Comparison of ENCODE assay signal across 9 cellular contexts in the genomic region with DNA sequence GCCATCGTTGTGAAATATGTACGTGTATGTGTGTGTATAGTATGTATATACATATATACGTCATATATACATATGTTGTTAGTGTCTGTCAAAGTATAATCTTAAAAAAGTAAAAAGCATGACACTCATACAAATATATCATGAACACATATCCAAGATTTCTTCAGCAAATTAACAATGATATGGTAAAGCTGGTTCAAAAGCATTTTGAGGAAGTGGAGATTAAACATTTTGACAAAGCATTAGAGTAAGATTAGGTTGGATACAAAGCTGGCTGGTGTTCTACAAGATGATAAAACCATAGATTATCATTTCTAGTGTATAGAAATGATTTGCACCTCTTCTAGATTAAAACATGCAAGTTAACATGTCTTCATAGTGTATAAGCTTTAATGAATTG. TPM values are rescaled to one million over a fixed set of nuclear protein-coding genes. Genes with fewer than 3 reads are reported as not detected.
A peak's percentile ranks its signal among the peaks of the same experiment; 100 is the strongest.
DNase-seq lines count a peak whose midpoint lies in the region; ATAC-seq and TF ChIP-seq lines count a peak whose summit lies in the region.
"Had no signal": no experiment of that assay in that cellular context is flagged by ENCODE, and none has a peak within 500 bp of the region (broad histone marks: within the 10 kb centered on the region; RNA-seq: fewer than 3 reads in every experiment).

No MANE protein-coding gene starts in this region.

- no peak for ATAC-seq in thoracic aorta (ENCODE audit: insufficient number of reproducible peaks, low FRiP score, low read depth)
- ATAC-seq in GM18520 (IDR thresholded peaks at IDR 0.05; ENCODE audit: unreplicated experiment), result no peak

- peak overlapping the region; percentile 90 to 98 for H3K27ac ChIP-seq in thoracic aorta

- no peak for DNase-seq in activated CD4-positive, alpha-beta T cell treated with anti-CD3 and anti-CD28 coated beads, Interleukin-2, amount 10 ng/mL, durations not matched to agents 7 days and 5 days
- no peak for DNase-seq in activated CD4-positive, alpha-beta T cell treated with anti-CD3 and anti-CD28 coated beads, Interleukin-2, amount 50 U/mL, for 48 hours
- DNase-seq in activated naive CD8-positive, alpha-beta T cell treated with anti-CD3 and anti-CD28 coated beads for 36 hours, result no peak
- DNase-seq in kidney epithelial cell (ENCODE audit: low read depth) (no peak), thoracic aorta (ENCODE audit: low spot score) (no peak), SIG-M5 (lab: John Stamatoyannopoulos, UW) (no peak), mesenteric fat pad (ENCODE audit: low spot score) (no peak)

- peaks cover 17 to 39% of the 10 kb centered on the region in 2 donors for H3K4me1 ChIP-seq in thoracic aorta (ENCODE audit: control insufficient read depth in 1 of 2, low read depth in 2 of 2)

- peaks cover 19% of the 10 kb centered on the region for H3K36me3 Mint-ChIP-seq in activated CD4-positive, alpha-beta T cell treated with anti-CD3 and anti-CD28 coated beads, Interleukin-2, amount 10 ng/mL, durations not matched to agents 7 days and 5 days (ENCODE audit: low read depth)
- H3K36me3 Mint-ChIP-seq in activated naive CD8-positive, alpha-beta T cell treated with anti-CD3 and anti-CD28 coated beads for 36 hours, result peaks cover 20% of the 10 kb centered on the region

- H3K27ac Mint-ChIP-seq in activated CD4-positive, alpha-beta T cell treated with anti-CD3 and anti-CD28 coated beads, Interleukin-2, amount 10 ng/mL, durations not matched to agents 7 days and 5 days, result peak overlapping the region; percentile 92
- H3K27ac Mint-ChIP-seq in activated naive CD8-positive, alpha-beta T cell treated with anti-CD3 and anti-CD28 coated beads for 36 hours, result peak overlapping the region; percentile 94

- peaks cover 36% of the 10 kb centered on the region for H3K4me1 Mint-ChIP-seq in activated CD4-positive, alpha-beta T cell treated with anti-CD3 and anti-CD28 coated beads, Interleukin-2, amount 10 ng/mL, durations not matched to agents 7 days and 5 days
- H3K4me1 Mint-ChIP-seq in activated naive CD8-positive, alpha-beta T cell treated with anti-CD3 and anti-CD28 coated beads for 36 hours, result peaks cover 28% of the 10 kb centered on the region

- no peaks in the 10 kb centered on the region for H3K27me3 Mint-ChIP-seq in activated CD4-positive, alpha-beta T cell treated with anti-CD3 and anti-CD28 coated beads, Interleukin-2, amount 10 ng/mL, durations not matched to agents 7 days and 5 days
- no peaks in the 10 kb centered on the region for H3K27me3 Mint-ChIP-seq in activated naive CD8-positive, alpha-beta T cell treated with anti-CD3 and anti-CD28 coated beads for 36 hours

- H3K36me3 ChIP-seq in kidney epithelial cell (ENCODE audit: control insufficient read depth, insufficient read depth, low read length) (no peaks in the 10 kb centered on the region), thoracic aorta (no peaks in the 10 kb centered on the region)

- CTCF ChIA-PET in activated CD4-positive, alpha-beta T cell treated with anti-CD3 and anti-CD28 coated beads, Interleukin-2, amount 10 ng/mL, durations not matched to agents 7 days and 5 days (lab: Charles Lee), result interaction anchor here (0.9 to 1.9 kb wide), 5 partner anchors 8 to 74 kb away, joined by 3 to 4 read pairs (median 3); no protein-coding TSS in a partner anchor

- no peaks in the 10 kb centered on the region for H3K27me3 ChIP-seq in kidney epithelial cell (ENCODE audit: control insufficient read depth, insufficient read depth, low read length)
- H3K27me3 ChIP-seq in thoracic aorta (replicated peaks; ENCODE audit: insufficient read depth), result no peaks in the 10 kb centered on the region

- H3K4me3 Mint-ChIP-seq in activated CD4-positive, alpha-beta T cell treated with anti-CD3 and anti-CD28 coated beads, Interleukin-2, amount 10 ng/mL, durations not matched to agents 7 days and 5 days, result peak overlapping the region; percentile 76
- H3K4me3 Mint-ChIP-seq in activated naive CD8-positive, alpha-beta T cell treated with anti-CD3 and anti-CD28 coated beads for 36 hours, result peak overlapping the region; percentile 84

- POLR2A ChIA-PET in activated CD4-positive, alpha-beta T cell treated with anti-CD3 and anti-CD28 coated beads, Interleukin-2, amount 10 ng/mL, durations not matched to agents 7 days and 5 days (lab: Charles Lee), result interaction anchor here (0.6 kb wide), 2 partner anchors 80 to 409 kb away, joined by 3 to 9 read pairs; no protein-coding TSS in a partner anchor

- TF ChIP-seq CTCF in kidney epithelial cell (IDR thresholded peaks at IDR 0.05; ENCODE audit: insufficient read depth, low read length, poor library complexity, severe bottlenecking), result no peak
- no peak for TF ChIP-seq CTCF in thoracic aorta (IDR thresholded peaks at IDR 0.05)

- H3K4me3 ChIP-seq in kidney epithelial cell (ENCODE audit: low read depth, low read length) (peak overlapping the region; percentile 77), thoracic aorta (peak overlapping the region; percentile 86)

- no peaks in the 10 kb centered on the region for H3K9me3 Mint-ChIP-seq in activated CD4-positive, alpha-beta T cell treated with anti-CD3 and anti-CD28 coated beads, Interleukin-2, amount 10 ng/mL, durations not matched to agents 7 days and 5 days
- no peaks in the 10 kb centered on the region for H3K9me3 Mint-ChIP-seq in activated naive CD8-positive, alpha-beta T cell treated with anti-CD3 and anti-CD28 coated beads for 36 hours

- no peaks in the 10 kb centered on the region for H3K9me3 ChIP-seq in thoracic aorta

RNA-seq across cellular contexts. Expression of a gene that starts 0.8 kb away (rescaled TPM):
- 10 to 100 TPM; 74.3 to 75.9 TPM for total RNA-seq in activated CD4-positive, alpha-beta T cell treated with anti-CD3 and anti-CD28 coated beads, Interleukin-2, amount 10 ng/mL, durations not matched to agents 7 days and 5 days
- total RNA-seq in activated naive CD8-positive, alpha-beta T cell treated with anti-CD3 and anti-CD28 coated beads for 36 hours, result 10 to 100 TPM; 94.9 to 96.9 TPM
- total RNA-seq in kidney epithelial cell (71.7 and 81.7 TPM in 2 replicates), thoracic aorta (10 to 100 TPM; 57.0 to 64.5 TPM), mesenteric fat pad (68.9 TPM)

RNA-seq across cellular contexts. Expression of a gene that starts 49.9 kb away (rescaled TPM):
- total RNA-seq in activated CD4-positive, alpha-beta T cell treated with anti-CD3 and anti-CD28 coated beads, Interleukin-2, amount 10 ng/mL, durations not matched to agents 7 days and 5 days, result not detected
- not detected for total RNA-seq in activated naive CD8-positive, alpha-beta T cell treated with anti-CD3 and anti-CD28 coated beads for 36 hours
- 0.96 and 1.5 TPM in 2 replicates for total RNA-seq in kidney epithelial cell
- total RNA-seq in thoracic aorta, result 1 to 10 TPM in 1 of 2 donors, under 1 TPM in 1; 0.85 to 2.2 TPM
- 0.29 TPM for total RNA-seq in mesenteric fat pad
- total RNA-seq: Daoy had no signal
